Comparison of ENCODE assay signal across 26 cellular contexts in the genomic region with DNA sequence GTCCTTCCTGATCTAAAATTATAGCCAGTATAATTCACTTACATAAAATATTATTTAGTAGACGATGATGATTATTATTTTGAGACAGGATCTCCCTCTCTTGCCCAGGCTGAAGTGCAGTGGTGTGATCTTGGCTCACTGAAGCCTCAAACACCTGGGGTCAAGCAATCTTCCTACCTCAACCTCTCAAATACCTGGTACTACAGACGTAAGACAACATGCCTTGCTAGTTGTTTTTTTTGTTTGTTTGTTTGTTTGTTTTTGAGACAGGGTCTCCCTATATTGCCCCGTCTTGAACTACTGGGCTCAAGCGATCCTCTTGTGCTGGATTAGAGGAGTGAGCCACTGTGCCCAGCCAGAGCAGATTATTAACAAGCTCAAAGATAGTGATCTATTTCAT.
"Had no signal": no experiment of that assay in that cellular context is flagged by ENCODE, and none has a peak within 500 bp of the region (broad histone marks: within the 10 kb centered on the region; RNA-seq: fewer than 3 reads in every experiment).

No MANE protein-coding gene starts in this region.

- H3K4me1 ChIP-seq: colonic mucosa, esophagus squamous epithelium, gastrocnemius medialis, heart right ventricle, left lung, lower lobe of right lung had no signal

- FAIRE-seq: endometrium, islet of Langerhans, keratinocyte had no signal

- H3K27me3 ChIP-seq: colonic mucosa, dorsolateral prefrontal cortex, esophagus squamous epithelium, gastrocnemius medialis, heart right ventricle, left lung had no signal

- H3K27me3 Mint-ChIP-seq: naive thymus-derived CD4-positive, alpha-beta T cell had no signal

- H3K9me3 ChIP-seq: colonic mucosa, esophagus squamous epithelium, gastrocnemius medialis, left lung, lower lobe of right lung had no signal

- H3K4me3 ChIP-seq: colonic mucosa, dorsolateral prefrontal cortex, esophagus squamous epithelium, gastrocnemius medialis, heart right ventricle, left lung, lower lobe of right lung had no signal

- H3K4me1 Mint-ChIP-seq: naive thymus-derived CD4-positive, alpha-beta T cell had no signal

- H3K4me3 Mint-ChIP-seq: naive thymus-derived CD4-positive, alpha-beta T cell had no signal

- H3K27ac Mint-ChIP-seq: naive thymus-derived CD4-positive, alpha-beta T cell had no signal

- H3K36me3 ChIP-seq: colonic mucosa, esophagus squamous epithelium, gastrocnemius medialis, heart right ventricle, left lung, lower lobe of right lung had no signal

- ATAC-seq: esophagus mucosa; gastrocnemius medialis; heart right ventricle; left cardiac atrium; left lung; left ventricle myocardium superior; lower lobe of right lung; naive thymus-derived CD4-positive, alpha-beta T cell had no signal

- DNase-seq: colonic mucosa; dermis blood vessel endothelial cell; dorsolateral prefrontal cortex; effector CD4-positive, alpha-beta T cell; effector memory CD4-positive, alpha-beta T cell; erythroblast; esophagus squamous epithelium; foreskin fibroblast; foreskin melanocyte; gastrocnemius medialis; glutamatergic neuron; head of caudate nucleus; heart right ventricle; hippocampal formation; left cardiac atrium; left lung; left ventricle myocardium superior; lower lobe of right lung; mesenchymal stem cell; midbrain; naive thymus-derived CD4-positive, alpha-beta T cell had no signal

- H3K27ac ChIP-seq: colonic mucosa, dorsolateral prefrontal cortex, epithelial cell of prostate, esophagus squamous epithelium, gastrocnemius medialis, heart right ventricle, left lung, lower lobe of right lung had no signal

- H3K36me3 Mint-ChIP-seq: naive thymus-derived CD4-positive, alpha-beta T cell had no signal
